In genomic region chr12:116456307-116456641, GRCh38 we compare ENCODE assay signal across 1 cellular context.
TF ChIP-seq lines count a peak whose summit lies in the region.

No MANE protein-coding gene starts in this region.

TF ChIP-seq in IMR-90, 13 proteins besides CTCF, POLR2A, EP300 and RAD21:
- TF ChIP-seq RCOR1 (IDR thresholded peaks at IDR 0.05; ENCODE audit: insufficient replicate concordance, low read length) (no peak), MXI1 (IDR thresholded peaks at IDR 0.05; ENCODE audit: borderline replicate concordance, low read depth, low read length) (no peak), ELK1 (IDR thresholded peaks at IDR 0.05; ENCODE audit: borderline replicate concordance, low read depth, low read length) (no peak), MAFK (IDR thresholded peaks at IDR 0.05; ENCODE audit: low read depth, low read length) (no peak), BHLHE40 (IDR thresholded peaks at IDR 0.05; ENCODE audit: low read depth, low read length) (no peak), SMC3 (IDR thresholded peaks at IDR 0.05; ENCODE audit: low read depth, low read length) (no peak), NFE2L2 (IDR thresholded peaks at IDR 0.05; ENCODE audit: low read depth, low read length) (no peak), MAZ (IDR thresholded peaks at IDR 0.05; ENCODE audit: borderline replicate concordance, low read depth, low read length) (no peak), CEBPB (IDR thresholded peaks at IDR 0.05; ENCODE audit: low read depth, low read length) (no peak), CHD1 (IDR thresholded peaks at IDR 0.05; ENCODE audit: low read depth, low read length) (no peak), USF2 (IDR thresholded peaks at IDR 0.05; ENCODE audit: low read depth, low read length) (no peak), RFX5 (IDR thresholded peaks at IDR 0.05; ENCODE audit: low read depth, low read length) (no peak), FOS (IDR thresholded peaks at IDR 0.05; ENCODE audit: low read depth, low read length) (no peak)
